ENCODE assay signal across 1 cellular context in the genomic region with DNA sequence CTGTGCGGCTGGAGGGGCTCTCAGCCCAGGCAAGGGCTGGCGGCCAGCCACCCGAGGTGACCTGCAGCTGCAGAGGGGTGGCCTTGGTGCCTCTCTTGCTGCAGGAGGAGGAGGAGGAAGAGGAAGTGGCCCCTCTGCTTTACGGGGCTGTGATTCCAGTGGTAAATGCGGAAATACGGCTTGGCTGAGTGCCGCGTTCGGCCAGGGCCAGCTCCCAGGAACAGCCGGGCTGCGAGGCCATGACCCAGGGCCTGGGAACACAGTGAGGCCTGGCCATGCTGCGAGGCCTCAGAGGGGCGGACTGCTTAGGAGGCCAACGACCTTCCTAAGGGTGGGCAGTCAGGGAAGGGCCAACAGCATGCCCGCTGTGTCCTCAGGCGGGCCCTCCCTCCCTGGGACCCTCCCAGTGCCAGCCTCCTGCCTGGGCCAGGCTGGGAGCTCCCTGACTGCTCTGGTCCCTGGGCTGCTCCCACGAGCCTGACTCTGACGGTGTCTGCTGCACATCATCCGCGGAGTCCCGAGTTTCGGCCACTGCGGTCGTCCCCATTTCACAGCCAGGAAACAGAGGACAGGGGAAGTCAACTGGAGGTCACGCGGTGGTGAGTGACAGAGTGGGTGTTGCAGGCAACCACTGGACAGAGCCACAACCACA.
TF ChIP-seq lines count a peak whose summit lies in the region.

No MANE protein-coding gene starts in this region.

TF ChIP-seq in HepG2, 621 proteins besides CTCF, POLR2A, EP300 and RAD21 (continued from another document and continues in another):
- TF ChIP-seq, protein P1, sequence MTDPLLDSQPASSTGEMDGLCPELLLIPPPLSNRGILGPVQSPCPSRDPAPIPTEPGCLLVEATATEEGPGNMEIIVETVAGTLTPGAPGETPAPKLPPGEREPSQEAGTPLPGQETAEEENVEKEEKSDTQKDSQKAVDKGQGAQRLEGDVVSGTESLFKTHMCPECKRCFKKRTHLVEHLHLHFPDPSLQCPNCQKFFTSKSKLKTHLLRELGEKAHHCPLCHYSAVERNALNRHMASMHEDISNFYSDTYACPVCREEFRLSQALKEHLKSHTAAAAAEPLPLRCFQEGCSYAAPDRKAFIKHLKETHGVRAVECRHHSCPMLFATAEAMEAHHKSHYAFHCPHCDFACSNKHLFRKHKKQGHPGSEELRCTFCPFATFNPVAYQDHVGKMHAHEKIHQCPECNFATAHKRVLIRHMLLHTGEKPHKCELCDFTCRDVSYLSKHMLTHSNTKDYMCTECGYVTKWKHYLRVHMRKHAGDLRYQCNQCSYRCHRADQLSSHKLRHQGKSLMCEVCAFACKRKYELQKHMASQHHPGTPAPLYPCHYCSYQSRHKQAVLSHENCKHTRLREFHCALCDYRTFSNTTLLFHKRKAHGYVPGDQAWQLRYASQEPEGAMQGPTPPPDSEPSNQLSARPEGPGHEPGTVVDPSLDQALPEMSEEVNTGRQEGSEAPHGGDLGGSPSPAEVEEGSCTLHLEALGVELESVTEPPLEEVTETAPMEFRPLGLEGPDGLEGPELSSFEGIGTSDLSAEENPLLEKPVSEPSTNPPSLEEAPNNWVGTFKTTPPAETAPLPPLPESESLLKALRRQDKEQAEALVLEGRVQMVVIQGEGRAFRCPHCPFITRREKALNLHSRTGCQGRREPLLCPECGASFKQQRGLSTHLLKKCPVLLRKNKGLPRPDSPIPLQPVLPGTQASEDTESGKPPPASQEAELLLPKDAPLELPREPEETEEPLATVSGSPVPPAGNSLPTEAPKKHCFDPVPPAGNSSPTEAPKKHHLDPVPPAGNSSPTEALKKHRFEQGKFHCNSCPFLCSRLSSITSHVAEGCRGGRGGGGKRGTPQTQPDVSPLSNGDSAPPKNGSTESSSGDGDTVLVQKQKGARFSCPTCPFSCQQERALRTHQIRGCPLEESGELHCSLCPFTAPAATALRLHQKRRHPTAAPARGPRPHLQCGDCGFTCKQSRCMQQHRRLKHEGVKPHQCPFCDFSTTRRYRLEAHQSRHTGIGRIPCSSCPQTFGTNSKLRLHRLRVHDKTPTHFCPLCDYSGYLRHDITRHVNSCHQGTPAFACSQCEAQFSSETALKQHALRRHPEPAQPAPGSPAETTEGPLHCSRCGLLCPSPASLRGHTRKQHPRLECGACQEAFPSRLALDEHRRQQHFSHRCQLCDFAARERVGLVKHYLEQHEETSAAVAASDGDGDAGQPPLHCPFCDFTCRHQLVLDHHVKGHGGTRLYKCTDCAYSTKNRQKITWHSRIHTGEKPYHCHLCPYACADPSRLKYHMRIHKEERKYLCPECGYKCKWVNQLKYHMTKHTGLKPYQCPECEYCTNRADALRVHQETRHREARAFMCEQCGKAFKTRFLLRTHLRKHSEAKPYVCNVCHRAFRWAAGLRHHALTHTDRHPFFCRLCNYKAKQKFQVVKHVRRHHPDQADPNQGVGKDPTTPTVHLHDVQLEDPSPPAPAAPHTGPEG (CRISPR knock-in tag; IDR thresholded peaks at IDR 0.05): no peak
- TF ChIP-seq HOXA9 (CRISPR knock-in tag; IDR thresholded peaks at IDR 0.05; ENCODE audit: borderline replicate concordance) (no peak), HDAC1 (CRISPR knock-in tag; IDR thresholded peaks at IDR 0.05) (0 out of 2 replicates have a peak, but pooled peaks have one; percentile 17), ZMAT5 (CRISPR knock-in tag; IDR thresholded peaks at IDR 0.05; ENCODE audit: borderline replicate concordance, low read depth) (no peak), NR2F6 (IDR thresholded peaks at IDR 0.05) (no peak), NR2F6 (CRISPR knock-in tag; IDR thresholded peaks at IDR 0.05) (peak; percentile 35; the same call in 1 of the 2 replicates), DPF2 (CRISPR knock-in tag; IDR thresholded peaks at IDR 0.05; ENCODE audit: borderline replicate concordance, low read depth) (no peak), ZNF292 (CRISPR knock-in tag; IDR thresholded peaks at IDR 0.05; ENCODE audit: borderline replicate concordance, low read depth) (no peak), ZNF83 (CRISPR knock-in tag; IDR thresholded peaks at IDR 0.05; ENCODE audit: borderline replicate concordance) (no peak), RFXAP (CRISPR knock-in tag; IDR thresholded peaks at IDR 0.05; ENCODE audit: borderline replicate concordance) (no peak), ZNF512 (CRISPR knock-in tag; IDR thresholded peaks at IDR 0.05) (no peak), ZNF207 (IDR thresholded peaks at IDR 0.05; ENCODE audit: borderline replicate concordance) (no peak), ZNF20 (CRISPR knock-in tag; IDR thresholded peaks at IDR 0.05) (no peak), ZBTB20 (CRISPR knock-in tag; IDR thresholded peaks at IDR 0.05; ENCODE audit: borderline replicate concordance, low read depth) (no peak), ZNF770 (CRISPR knock-in tag; IDR thresholded peaks at IDR 0.05) (no peak), MLX (CRISPR knock-in tag; IDR thresholded peaks at IDR 0.05) (no peak), SMAD1 (CRISPR knock-in tag; IDR thresholded peaks at IDR 0.05; ENCODE audit: borderline replicate concordance, low read depth) (0 out of 2 replicates have a peak, but pooled peaks have one; percentile 27), PHF21A (CRISPR knock-in tag; IDR thresholded peaks at IDR 0.05) (no peak), BCL6 (CRISPR knock-in tag; IDR thresholded peaks at IDR 0.05) (no peak), ZNF768 (CRISPR knock-in tag; IDR thresholded peaks at IDR 0.05) (peak; percentile 18; the same call in 1 of the 2 replicates), RXRB (CRISPR knock-in tag; IDR thresholded peaks at IDR 0.05; ENCODE audit: borderline replicate concordance) (peak; percentile 56; the same call in 1 of the 2 replicates), FOXJ3 (CRISPR knock-in tag; IDR thresholded peaks at IDR 0.05; ENCODE audit: borderline replicate concordance) (no peak), RELA (CRISPR knock-in tag; IDR thresholded peaks at IDR 0.05) (no peak), ZNF251 (CRISPR knock-in tag; IDR thresholded peaks at IDR 0.05) (no peak), TFE3 (CRISPR knock-in tag; IDR thresholded peaks at IDR 0.05) (no peak), REXO4 (CRISPR knock-in tag; IDR thresholded peaks at IDR 0.05; ENCODE audit: borderline replicate concordance) (no peak), ZNF691 (CRISPR knock-in tag; IDR thresholded peaks at IDR 0.05; ENCODE audit: borderline replicate concordance, low read depth) (no peak), ZNF558 (CRISPR knock-in tag; IDR thresholded peaks at IDR 0.05; ENCODE audit: borderline replicate concordance) (peak; percentile 26; the same call in 1 of the 2 replicates), MXI1 (IDR thresholded peaks at IDR 0.05; ENCODE audit: borderline replicate concordance, low read depth, low read length) (no peak), MED8 (CRISPR knock-in tag; IDR thresholded peaks at IDR 0.05; ENCODE audit: insufficient replicate concordance) (no peak), CBX2 (IDR thresholded peaks at IDR 0.05; ENCODE audit: low read depth, low read length) (no peak), CBX2 (CRISPR knock-in tag; IDR thresholded peaks at IDR 0.05; ENCODE audit: low read depth) (no peak), PHF8 (CRISPR knock-in tag; IDR thresholded peaks at IDR 0.05) (peak; percentile 46), ZNF556 (CRISPR knock-in tag; IDR thresholded peaks at IDR 0.05; ENCODE audit: borderline replicate concordance) (no peak), ZBTB14 (CRISPR knock-in tag; IDR thresholded peaks at IDR 0.05) (no peak), POLR2AphosphoS2 (IDR thresholded peaks at IDR 0.05; ENCODE audit: low read depth, low read length) (no peak), CBFB (CRISPR knock-in tag; IDR thresholded peaks at IDR 0.05) (no peak), ZKSCAN1 (IDR thresholded peaks at IDR 0.05; ENCODE audit: low read length) (no peak), ZSCAN31 (CRISPR knock-in tag; IDR thresholded peaks at IDR 0.05; ENCODE audit: low read depth) (no peak)
- TF ChIP-seq, protein P2, sequence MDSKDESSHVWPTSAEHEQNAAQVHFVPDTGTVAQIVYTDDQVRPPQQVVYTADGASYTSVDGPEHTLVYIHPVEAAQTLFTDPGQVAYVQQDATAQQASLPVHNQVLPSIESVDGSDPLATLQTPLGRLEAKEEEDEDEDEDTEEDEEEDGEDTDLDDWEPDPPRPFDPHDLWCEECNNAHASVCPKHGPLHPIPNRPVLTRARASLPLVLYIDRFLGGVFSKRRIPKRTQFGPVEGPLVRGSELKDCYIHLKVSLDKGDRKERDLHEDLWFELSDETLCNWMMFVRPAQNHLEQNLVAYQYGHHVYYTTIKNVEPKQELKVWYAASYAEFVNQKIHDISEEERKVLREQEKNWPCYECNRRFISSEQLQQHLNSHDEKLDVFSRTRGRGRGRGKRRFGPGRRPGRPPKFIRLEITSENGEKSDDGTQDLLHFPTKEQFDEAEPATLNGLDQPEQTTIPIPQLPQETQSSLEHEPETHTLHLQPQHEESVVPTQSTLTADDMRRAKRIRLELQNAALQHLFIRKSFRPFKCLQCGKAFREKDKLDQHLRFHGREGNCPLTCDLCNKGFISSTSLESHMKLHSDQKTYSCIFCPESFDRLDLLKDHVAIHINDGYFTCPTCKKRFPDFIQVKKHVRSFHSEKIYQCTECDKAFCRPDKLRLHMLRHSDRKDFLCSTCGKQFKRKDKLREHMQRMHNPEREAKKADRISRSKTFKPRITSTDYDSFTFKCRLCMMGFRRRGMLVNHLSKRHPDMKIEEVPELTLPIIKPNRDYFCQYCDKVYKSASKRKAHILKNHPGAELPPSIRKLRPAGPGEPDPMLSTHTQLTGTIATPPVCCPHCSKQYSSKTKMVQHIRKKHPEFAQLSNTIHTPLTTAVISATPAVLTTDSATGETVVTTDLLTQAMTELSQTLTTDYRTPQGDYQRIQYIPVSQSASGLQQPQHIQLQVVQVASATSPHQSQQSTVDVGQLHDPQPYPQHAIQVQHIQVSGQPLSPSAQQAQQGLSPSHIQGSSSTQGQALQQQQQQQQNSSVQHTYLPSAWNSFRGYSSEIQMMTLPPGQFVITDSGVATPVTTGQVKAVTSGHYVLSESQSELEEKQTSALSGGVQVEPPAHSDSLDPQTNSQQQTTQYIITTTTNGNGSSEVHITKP (CRISPR knock-in tag; IDR thresholded peaks at IDR 0.05; ENCODE audit: low read depth): no peak
